Comparison of ENCODE assay signal across 11 cellular contexts in the genomic region with DNA sequence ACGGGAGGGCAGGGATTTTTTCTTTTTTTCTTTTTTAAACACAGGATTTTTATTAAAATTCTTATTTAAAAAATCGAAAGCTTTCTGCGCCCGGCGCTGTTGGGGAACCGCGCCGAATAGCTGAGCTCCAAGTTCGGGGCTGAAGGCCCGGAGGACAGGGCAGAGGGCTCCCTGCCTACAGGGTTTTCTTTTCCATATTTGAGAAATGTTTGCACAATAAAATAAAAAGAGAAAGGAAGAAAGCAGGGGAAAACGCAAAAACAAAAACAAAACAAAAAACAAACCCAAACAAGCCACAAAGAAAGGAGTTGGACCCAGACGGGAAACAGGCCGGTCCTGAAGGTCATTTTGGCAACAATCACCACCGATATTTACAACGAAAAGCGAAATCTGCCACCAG. TPM values are rescaled to one million over a fixed set of nuclear protein-coding genes. Genes with fewer than 3 reads are reported as not detected.
DNase-seq lines count a peak whose midpoint lies in the region; ATAC-seq and TF ChIP-seq lines count a peak whose summit lies in the region.
"Had no signal": no experiment of that assay in that cellular context is flagged by ENCODE, and none has a peak within 500 bp of the region (broad histone marks: within the 10 kb centered on the region; RNA-seq: fewer than 3 reads in every experiment).

No MANE protein-coding gene starts in this region.

- no peaks in the 10 kb centered on the region for H3K79me2 ChIP-seq in smooth muscle cell (ENCODE audit: low read depth)

- H3K4me2 ChIP-seq in smooth muscle cell, result peak overlapping the region; percentile 93

- in situ Hi-C loops in GM13976 (cut with MboI; ENCODE audit: low sequenced_read_pairs, unreplicated experiment), result loop anchor here (25.0 kb wide), 2 partner anchors 399 to 1149 kb away; partner anchors contain the start of genes INSM1 and LINC00237

- no peak overlapping the region for H3K9ac ChIP-seq in smooth muscle cell (ENCODE audit: low read depth)

- H2AFZ ChIP-seq in smooth muscle cell (ENCODE audit: low read depth), result peak overlapping the region; percentile 43

- H3K4me3 Mint-ChIP-seq in WTC11, result peak overlapping the region; percentile 25

- peaks cover 48% of the 10 kb centered on the region for H3K4me1 Mint-ChIP-seq in WTC11

- H3K4me1 ChIP-seq in smooth muscle cell (ENCODE audit: low read depth), result peaks cover 40% of the 10 kb centered on the region

- H3K4me3 ChIP-seq in smooth muscle cell, result peak overlapping the region; percentile 47

- TF ChIP-seq CTCF in GM13976 (IDR thresholded peaks at IDR 0.05; ENCODE audit: borderline replicate concordance, control extremely low read depth, extremely low read depth, insufficient read depth, missing control alignments) (no peak), WTC11 (IDR thresholded peaks at IDR 0.05) (no peak), smooth muscle cell (IDR thresholded peaks at IDR 0.05; ENCODE audit: borderline replicate concordance, insufficient read depth, poor library complexity, severe bottlenecking) (no peak)

- H3K27me3 ChIP-seq in layer of hippocampus (ENCODE audit: control insufficient read depth, insufficient read depth, low read length), result peaks cover 12% of the 10 kb centered on the region
- H3K27me3 ChIP-seq in smooth muscle cell (ENCODE audit: low read depth), result peaks cover 100% of the 10 kb centered on the region

- DNase-seq in GM13976 (ENCODE audit: low spot score), result peak; percentile 29
- DNase-seq in WTC11 (ENCODE audit: low spot score), result no peak
- DNase-seq in smooth muscle cell (lab: John Stamatoyannopoulos, UW; ENCODE audit: unreplicated experiment), result no peak
- DNase-seq in activated CD8-positive, alpha-beta memory T cell treated with anti-CD3 and anti-CD28 coated beads, Interleukin-2, amount 50 U/mL, for 4 hours, result no peak
- DNase-seq: activated gamma-delta T cell; NCI-H187; NK-92 treated with Interleukin-12 subunit alpha and Interleukin-12 subunit beta, amount 100 ng/mL, for 24 hours; T1000 had no signal

- WGBS in smooth muscle cell (ENCODE audit: low lambda C conversion rate), result 15% methylated on average over 16 of the region's 16 CpGs

- H3F3A ChIP-seq in smooth muscle cell (ENCODE audit: low read depth), result no peaks in the 10 kb centered on the region

- H4K20me1 ChIP-seq in smooth muscle cell (ENCODE audit: low read depth), result no peaks in the 10 kb centered on the region

- H3K27ac Mint-ChIP-seq in WTC11, result no peak overlapping the region

- H3K36me3 ChIP-seq in smooth muscle cell (ENCODE audit: low read depth), result no peaks in the 10 kb centered on the region

- peak overlapping the region; percentile 81 for H3K27ac ChIP-seq in layer of hippocampus (ENCODE audit: low read depth, low read length)
- H3K27ac ChIP-seq in smooth muscle cell (ENCODE audit: low read depth), result no peak overlapping the region

- no peak for ATAC-seq in WTC11
- no peak for ATAC-seq in GM18909 (IDR thresholded peaks at IDR 0.05; ENCODE audit: poor library complexity, unreplicated experiment)
- ATAC-seq in GM21717 (IDR thresholded peaks at IDR 0.05; ENCODE audit: unreplicated experiment), result no peak

- POLR2A ChIA-PET in WTC11 (lab: Charles Lee), result no interaction called here

- no peaks in the 10 kb centered on the region for H3K36me3 Mint-ChIP-seq in WTC11

- no peaks in the 10 kb centered on the region for H3K9me3 ChIP-seq in smooth muscle cell (replicated peaks; ENCODE audit: low read depth)

- no peaks in the 10 kb centered on the region for H3K9me3 Mint-ChIP-seq in WTC11

- CTCF ChIA-PET in WTC11 (lab: Charles Lee), result interaction anchor here (1.2 to 8.3 kb wide), 2 partner anchors 12 to 195 kb away, joined by 3 to 88 read pairs; partner anchors contain the start of gene PAX1

- H3K27me3 Mint-ChIP-seq in WTC11 (ENCODE audit: low read depth), result peaks cover 93% of the 10 kb centered on the region

TF ChIP-seq in WTC11, 78 proteins besides CTCF, POLR2A, EP300 and RAD21:
- TF ChIP-seq ZNF219 (CRISPR knock-in tag; IDR thresholded peaks at IDR 0.05; ENCODE audit: borderline replicate concordance), result no peak
- no peak for TF ChIP-seq SMAD4 (CRISPR knock-in tag; IDR thresholded peaks at IDR 0.05)
- no peak for TF ChIP-seq JAZF1 (CRISPR knock-in tag; IDR thresholded peaks at IDR 0.05)
- no peak for TF ChIP-seq NR1H2 (CRISPR knock-in tag; IDR thresholded peaks at IDR 0.05)
- no peak for TF ChIP-seq GRHL2 (CRISPR knock-in tag; IDR thresholded peaks at IDR 0.05; ENCODE audit: insufficient replicate concordance, severe bottlenecking)
- no peak for TF ChIP-seq ZNF532 (CRISPR knock-in tag; IDR thresholded peaks at IDR 0.05; ENCODE audit: borderline replicate concordance)
- TF ChIP-seq CBFB (CRISPR knock-in tag; IDR thresholded peaks at IDR 0.05; ENCODE audit: low read depth), result no peak
- no peak for TF ChIP-seq JUN (CRISPR knock-in tag; IDR thresholded peaks at IDR 0.05)
- no peak for TF ChIP-seq ZNF138 (CRISPR knock-in tag; conservative IDR thresholded peaks at IDR 0.05)
- TF ChIP-seq, protein P1, sequence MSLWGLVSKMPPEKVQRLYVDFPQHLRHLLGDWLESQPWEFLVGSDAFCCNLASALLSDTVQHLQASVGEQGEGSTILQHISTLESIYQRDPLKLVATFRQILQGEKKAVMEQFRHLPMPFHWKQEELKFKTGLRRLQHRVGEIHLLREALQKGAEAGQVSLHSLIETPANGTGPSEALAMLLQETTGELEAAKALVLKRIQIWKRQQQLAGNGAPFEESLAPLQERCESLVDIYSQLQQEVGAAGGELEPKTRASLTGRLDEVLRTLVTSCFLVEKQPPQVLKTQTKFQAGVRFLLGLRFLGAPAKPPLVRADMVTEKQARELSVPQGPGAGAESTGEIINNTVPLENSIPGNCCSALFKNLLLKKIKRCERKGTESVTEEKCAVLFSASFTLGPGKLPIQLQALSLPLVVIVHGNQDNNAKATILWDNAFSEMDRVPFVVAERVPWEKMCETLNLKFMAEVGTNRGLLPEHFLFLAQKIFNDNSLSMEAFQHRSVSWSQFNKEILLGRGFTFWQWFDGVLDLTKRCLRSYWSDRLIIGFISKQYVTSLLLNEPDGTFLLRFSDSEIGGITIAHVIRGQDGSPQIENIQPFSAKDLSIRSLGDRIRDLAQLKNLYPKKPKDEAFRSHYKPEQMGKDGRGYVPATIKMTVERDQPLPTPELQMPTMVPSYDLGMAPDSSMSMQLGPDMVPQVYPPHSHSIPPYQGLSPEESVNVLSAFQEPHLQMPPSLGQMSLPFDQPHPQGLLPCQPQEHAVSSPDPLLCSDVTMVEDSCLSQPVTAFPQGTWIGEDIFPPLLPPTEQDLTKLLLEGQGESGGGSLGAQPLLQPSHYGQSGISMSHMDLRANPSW (CRISPR knock-in tag; conservative IDR thresholded peaks at IDR 0.05; ENCODE audit: low read depth), result no peak
- TF ChIP-seq USF1 (CRISPR knock-in tag; IDR thresholded peaks at IDR 0.05), result no peak
- TF ChIP-seq PRRX2 (CRISPR knock-in tag; IDR thresholded peaks at IDR 0.05), result no peak
- TF ChIP-seq ZNF232 (CRISPR knock-in tag; IDR thresholded peaks at IDR 0.05), result no peak
TF ChIP-seq in WTC11: peak in this region for 0.

RNA-seq across cellular contexts. Expression of gene NKX2-2, which starts 2.9 kb away (rescaled TPM):
- total RNA-seq in WTC11 (2021) (not detected in 3 replicates), smooth muscle cell (not detected in 2 replicates)
- polyA plus RNA-seq in smooth muscle cell, result not detected in 2 replicates
